In the genomic region with DNA sequence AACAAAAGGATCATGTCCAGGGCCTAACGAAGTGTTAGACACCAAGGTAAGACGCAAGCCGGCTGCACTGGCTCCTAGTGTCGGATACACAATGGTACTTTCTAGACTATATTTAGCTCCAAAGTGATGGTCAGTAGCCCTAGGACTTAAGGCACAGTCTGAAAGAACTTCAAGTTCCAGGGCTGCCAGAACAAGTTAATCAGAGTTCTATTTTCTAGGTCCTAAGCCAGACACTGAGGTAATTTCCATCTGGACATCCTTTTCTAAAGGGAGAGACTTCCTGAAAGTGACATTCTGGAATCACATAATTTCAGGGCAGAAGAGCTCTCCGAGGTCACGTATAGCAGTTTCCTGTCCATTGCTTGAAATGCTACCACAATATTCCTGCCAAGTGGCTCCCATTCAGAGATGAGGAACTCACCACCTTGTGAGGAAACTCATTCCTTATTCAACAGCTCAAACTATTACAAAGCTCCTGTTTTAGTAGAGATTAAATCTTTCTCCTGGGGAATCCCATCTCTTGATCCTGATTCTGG, we compare ENCODE assay signal across 15 cellular contexts.
DNase-seq lines count a peak whose midpoint lies in the region; ATAC-seq and TF ChIP-seq lines count a peak whose summit lies in the region.
"Had no signal": no experiment of that assay in that cellular context is flagged by ENCODE, and none has a peak within 500 bp of the region (broad histone marks: within the 10 kb centered on the region; RNA-seq: fewer than 3 reads in every experiment).

No MANE protein-coding gene starts in this region.

- H3K27ac Mint-ChIP-seq in activated T-helper 2 cell treated with anti-CD3 and anti-CD28 coated beads, Interferon-gamma antibody, Interleukin-2, Interleukin-4, amounts not matched to agents 10 μg/mL and 5 μg/mL and 100 μg/mL, durations not matched to agents 14 hours and 24 hours and 36 hours = no peak overlapping the region
- H3K27ac Mint-ChIP-seq: activated naive CD4-positive, alpha-beta T cell treated with anti-CD3 and anti-CD28 coated beads, Interleukin-2, amount 10 ng/mL, durations not matched to agents 7 days and 5 days; stimulated activated naive CD8-positive, alpha-beta T cell treated with anti-CD3 and anti-CD28 coated beads, Interleukin-15, amount 100 ng/mL, for 72 hours had no signal

- no peaks in the 10 kb centered on the region for H3K36me3 Mint-ChIP-seq in activated T-helper 2 cell treated with anti-CD3 and anti-CD28 coated beads, Interferon-gamma antibody, Interleukin-2, Interleukin-4, amounts not matched to agents 10 μg/mL and 5 μg/mL and 100 μg/mL, durations not matched to agents 14 hours and 24 hours and 36 hours (ENCODE audit: low read depth)
- H3K36me3 Mint-ChIP-seq: activated naive CD4-positive, alpha-beta T cell treated with anti-CD3 and anti-CD28 coated beads, Interleukin-2, amount 10 ng/mL, durations not matched to agents 7 days and 5 days had no signal

- ATAC-seq in sciatic nerve = peak; percentile 81
- ATAC-seq in HG03175 (IDR thresholded peaks at IDR 0.05; ENCODE audit: unreplicated experiment) = no peak
- ATAC-seq: left colon; stimulated activated naive CD8-positive, alpha-beta T cell treated with anti-CD3 and anti-CD28 coated beads, Interleukin-15, amount 100 ng/mL, for 72 hours had no signal

- no peak for TF ChIP-seq CTCF in choroid plexus epithelial cell (conservative IDR thresholded peaks at IDR 0.05; ENCODE audit: low read depth, low read length)

- H3K4me1 Mint-ChIP-seq in activated T-helper 2 cell treated with anti-CD3 and anti-CD28 coated beads, Interferon-gamma antibody, Interleukin-2, Interleukin-4, amounts not matched to agents 10 μg/mL and 5 μg/mL and 100 μg/mL, durations not matched to agents 14 hours and 24 hours and 36 hours (ENCODE audit: low read depth) = no peaks in the 10 kb centered on the region
- H3K4me1 Mint-ChIP-seq: activated naive CD4-positive, alpha-beta T cell treated with anti-CD3 and anti-CD28 coated beads, Interleukin-2, amount 10 ng/mL, durations not matched to agents 7 days and 5 days had no signal

- no peak overlapping the region for H3K4me3 ChIP-seq in choroid plexus epithelial cell (ENCODE audit: low read depth, low read length)

- H3K4me3 Mint-ChIP-seq in activated T-helper 2 cell treated with anti-CD3 and anti-CD28 coated beads, Interferon-gamma antibody, Interleukin-2, Interleukin-4, amounts not matched to agents 10 μg/mL and 5 μg/mL and 100 μg/mL, durations not matched to agents 14 hours and 24 hours and 36 hours (ENCODE audit: low read depth) = no peak overlapping the region
- H3K4me3 Mint-ChIP-seq: activated naive CD4-positive, alpha-beta T cell treated with anti-CD3 and anti-CD28 coated beads, Interleukin-2, amount 10 ng/mL, durations not matched to agents 7 days and 5 days; stimulated activated naive CD8-positive, alpha-beta T cell treated with anti-CD3 and anti-CD28 coated beads, Interleukin-15, amount 100 ng/mL, for 72 hours had no signal

- H3K9me3 Mint-ChIP-seq in activated T-helper 2 cell treated with anti-CD3 and anti-CD28 coated beads, Interferon-gamma antibody, Interleukin-2, Interleukin-4, amounts not matched to agents 10 μg/mL and 5 μg/mL and 100 μg/mL, durations not matched to agents 14 hours and 24 hours and 36 hours = no peaks in the 10 kb centered on the region
- H3K9me3 Mint-ChIP-seq: activated naive CD4-positive, alpha-beta T cell treated with anti-CD3 and anti-CD28 coated beads, Interleukin-2, amount 10 ng/mL, durations not matched to agents 7 days and 5 days; stimulated activated naive CD8-positive, alpha-beta T cell treated with anti-CD3 and anti-CD28 coated beads, Interleukin-15, amount 100 ng/mL, for 72 hours had no signal

- peaks cover 22% of the 10 kb centered on the region for H3K27me3 Mint-ChIP-seq in activated T-helper 2 cell treated with anti-CD3 and anti-CD28 coated beads, Interferon-gamma antibody, Interleukin-2, Interleukin-4, amounts not matched to agents 10 μg/mL and 5 μg/mL and 100 μg/mL, durations not matched to agents 14 hours and 24 hours and 36 hours (ENCODE audit: low read depth)

- DNase-seq in HS-5 (ENCODE audit: low read depth) = peak; percentile 16
- DNase-seq in choroid plexus epithelial cell (ENCODE audit: low read depth) = peak; percentile 12
- DNase-seq in iris pigment epithelial cell (ENCODE audit: low read depth) = peak; percentile 7
- no peak for DNase-seq in sciatic nerve (ENCODE audit: low spot score)
- DNase-seq in DMS79 (lab: John Stamatoyannopoulos, UW) = no peak
- DNase-seq in NCI-H774 (lab: John Stamatoyannopoulos, UW) = no peak
- DNase-seq in activated T-helper 2 cell treated with anti-CD3 and anti-CD28 coated beads, Interferon-gamma antibody, Interleukin-2, Interleukin-4, amounts not matched to agents 10 μg/mL and 5 μg/mL and 100 μg/mL, durations not matched to agents 14 hours and 24 hours and 36 hours (ENCODE audit: low spot score) = no peak
- DNase-seq: activated CD4-positive, CD25-positive, alpha-beta regulatory T cell; activated naive CD4-positive, alpha-beta T cell treated with anti-CD3 and anti-CD28 coated beads, Interleukin-2, amount 10 ng/mL, durations not matched to agents 7 days and 5 days; AML-193; left colon; NCI-H1694; NCI-H524; stimulated activated naive CD8-positive, alpha-beta T cell treated with anti-CD3 and anti-CD28 coated beads, Interleukin-15, amount 100 ng/mL, for 72 hours had no signal

- intact Hi-C loops in sciatic nerve (cut with DNase I) = no loop called here
- intact Hi-C loops in activated T-helper 2 cell treated with anti-CD3 and anti-CD28 coated beads, Interferon-gamma antibody, Interleukin-2, Interleukin-4, amounts not matched to agents 10 μg/mL and 5 μg/mL and 100 μg/mL, durations not matched to agents 14 hours and 24 hours and 36 hours (cut with micrococcal nuclease) = no loop called here

Comparison
In these comparisons a context has a peak if more than half of its experiments do, and no peak if none do; other contexts are left out.
1. DNase-seq: peak in HS-5 (single experiment), choroid plexus epithelial cell (single experiment) and iris pigment epithelial cell (single experiment); none in sciatic nerve (single experiment), DMS79 (single experiment), NCI-H774 (single experiment) and activated T-helper 2 cell treated with anti-CD3 and anti-CD28 coated beads, Interferon-gamma antibody, Interleukin-2, Interleukin-4, amounts not matched to agents 10 μg/mL and 5 μg/mL and 100 μg/mL, durations not matched to agents 14 hours and 24 hours and 36 hours (single experiment).